In genomic region chr5:128216860-128217531, GRCh38 we compare ENCODE assay signal across 12 cellular contexts.
DNase-seq lines count a peak whose midpoint lies in the region; ATAC-seq and TF ChIP-seq lines count a peak whose summit lies in the region.
"Had no signal": no experiment of that assay in that cellular context is flagged by ENCODE, and none has a peak within 500 bp of the region (broad histone marks: within the 10 kb centered on the region; RNA-seq: fewer than 3 reads in every experiment).

No MANE protein-coding gene starts in this region.

- peak overlapping the region; percentile 88 for H3K27ac Mint-ChIP-seq in chondrocyte (ENCODE audit: unreplicated experiment)
- H3K27ac Mint-ChIP-seq: B cell had no signal

- in situ Hi-C loops in ACHN (cut with HindIII; ENCODE audit: low pct_ligation_motif_present, low pct_unique_long_range_greater_than_20kb, low sequenced_read_pairs): no loop called here

- no peak for TF ChIP-seq CTCF in chondrocyte (IDR thresholded peaks at IDR 0.05)

- peaks cover 6% of the 10 kb centered on the region for H3K9me3 Mint-ChIP-seq in chondrocyte (ENCODE audit: low read depth)

- peak; percentile 66 for TF ChIP-seq EP300 in Ishikawa (IDR thresholded peaks at IDR 0.05; ENCODE audit: borderline replicate concordance)

- H3K4me3 Mint-ChIP-seq in chondrocyte (ENCODE audit: unreplicated experiment): peak overlapping the region; percentile 3
- H3K4me3 Mint-ChIP-seq: B cell had no signal

- no peak for TF ChIP-seq RAD21 in Ishikawa (IDR thresholded peaks at IDR 0.05; ENCODE audit: low read depth)

- H3K27me3 Mint-ChIP-seq in chondrocyte (ENCODE audit: low read depth): peaks cover 5% of the 10 kb centered on the region

- peaks cover 24% of the 10 kb centered on the region for H3K4me1 Mint-ChIP-seq in chondrocyte (ENCODE audit: low read depth)
- H3K4me1 Mint-ChIP-seq: B cell had no signal

- no peak for ATAC-seq in GM19397 (IDR thresholded peaks at IDR 0.05; ENCODE audit: unreplicated experiment)
- ATAC-seq: activated CD4-positive, CD25-positive, alpha-beta regulatory T cell treated with anti-CD3 and anti-CD28 coated beads, Interleukin-2, amount 50 U/mL, for 24 hours had no signal

- H3K36me3 Mint-ChIP-seq in chondrocyte (ENCODE audit: low read depth): no peaks in the 10 kb centered on the region

- DNase-seq in ACHN (peak; percentile 87), chondrocyte (ENCODE audit: low spot score) (peak; percentile 92), medulla oblongata (ENCODE audit: extremely low spot score) (peak; percentile 37), foreskin melanocyte (no peak), NCI-H187 (lab: John Stamatoyannopoulos, UW) (no peak), pons (ENCODE audit: low spot score) (no peak)
- DNase-seq: activated naive CD4-positive, alpha-beta T cell treated with Interleukin-2 at 50 U/mL for 16 hours; right lobe of liver had no signal

TF ChIP-seq in Ishikawa, 13 proteins besides CTCF, POLR2A, EP300 and RAD21:
- TF ChIP-seq USF1 (IDR thresholded peaks at IDR 0.05): no peak
- TF ChIP-seq FOXM1 (IDR thresholded peaks at IDR 0.05; ENCODE audit: borderline replicate concordance, low read depth): 0 out of 2 replicates have a peak, but pooled peaks have one; percentile 33
- no peak for TF ChIP-seq CREB1 (IDR thresholded peaks at IDR 0.05; ENCODE audit: low read depth)
- TF ChIP-seq CEBPB (IDR thresholded peaks at IDR 0.05): no peak
- no peak for TF ChIP-seq REST (IDR thresholded peaks at IDR 0.05; ENCODE audit: low read depth)
- TF ChIP-seq ZBTB7A (IDR thresholded peaks at IDR 0.05; ENCODE audit: low read depth): no peak
- TF ChIP-seq NFIC (IDR thresholded peaks at IDR 0.05): peak; percentile 54
- no peak for TF ChIP-seq TAF1 (IDR thresholded peaks at IDR 0.05; ENCODE audit: low read depth)
- no peak; the same call in none of the 2 replicates for TF ChIP-seq TCF12 (IDR thresholded peaks at IDR 0.05; ENCODE audit: low read depth)
- no peak for TF ChIP-seq EGR1 (IDR thresholded peaks at IDR 0.05)
- peak; percentile 61 for TF ChIP-seq TEAD4 (IDR thresholded peaks at IDR 0.05)
- TF ChIP-seq YY1 (IDR thresholded peaks at IDR 0.05; ENCODE audit: low read depth): no peak
- no peak for TF ChIP-seq MAX (IDR thresholded peaks at IDR 0.05)

Comparison
In these comparisons a context has a peak if more than half of its experiments do, and no peak if none do; other contexts are left out.
1. DNase-seq: peak in ACHN (single experiment), chondrocyte (single experiment) and medulla oblongata (single experiment); none in foreskin melanocyte (single experiment), NCI-H187 (0 of 2) and pons (single experiment).